ENCODE assay signal across 9 cellular contexts in the genomic region with DNA sequence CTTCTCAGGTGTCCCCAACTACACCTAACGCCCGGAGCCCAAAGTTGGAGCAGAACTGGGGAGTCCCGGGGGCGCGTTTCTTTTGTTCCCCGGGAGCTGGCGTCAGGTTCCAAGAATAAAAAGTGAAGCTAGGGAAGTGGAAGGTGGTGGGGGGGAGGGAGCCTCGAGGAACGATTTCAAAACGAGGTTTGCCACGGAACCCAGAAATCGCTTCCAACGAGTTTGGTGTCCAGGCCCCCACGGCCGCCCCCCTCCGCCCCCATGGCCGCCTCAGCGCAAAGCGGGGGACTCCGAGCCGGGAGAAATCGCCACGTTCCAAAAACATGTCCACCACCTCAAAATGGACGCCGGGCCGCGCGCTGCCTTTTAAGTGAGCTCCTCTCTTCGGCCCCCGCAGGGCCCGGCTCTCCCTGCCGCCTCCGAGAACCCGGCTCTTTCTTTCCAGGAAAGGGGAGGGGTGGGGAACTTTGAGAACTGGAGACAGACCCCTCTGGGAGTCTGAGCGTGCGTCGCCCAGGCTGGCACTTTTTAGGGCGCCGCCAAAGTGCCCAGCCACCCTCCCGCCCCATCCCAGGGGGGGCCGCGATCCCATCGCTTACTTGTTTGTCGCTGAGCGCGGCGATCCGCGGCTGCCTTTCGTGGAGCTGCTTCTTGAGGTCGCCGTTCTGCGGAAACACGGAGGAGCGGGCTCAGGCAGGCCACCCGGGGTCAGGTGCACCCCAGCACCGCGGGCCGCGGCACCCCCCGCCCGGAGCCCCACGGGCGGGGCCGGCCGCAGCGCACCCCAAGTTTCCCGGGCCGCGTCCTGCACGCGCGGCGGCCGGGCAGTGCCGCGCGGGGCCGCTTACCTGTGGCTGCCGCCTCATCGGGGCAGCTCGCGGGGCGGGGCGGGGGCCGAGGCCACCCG. TPM values are rescaled to one million over a fixed set of nuclear protein-coding genes. Genes with fewer than 3 reads are reported as not detected.
DNase-seq lines count a peak whose midpoint lies in the region; ATAC-seq, FAIRE-seq and TF ChIP-seq lines count a peak whose summit lies in the region.
"Had no signal": no experiment of that assay in that cellular context is flagged by ENCODE, and none has a peak within 500 bp of the region (broad histone marks: within the 10 kb centered on the region; RNA-seq: fewer than 3 reads in every experiment).

No MANE protein-coding gene starts in this region.

- POLR2A ChIA-PET in K562 (lab: Yijun Ruan, JAX) = interaction anchor here (0.7 kb wide), 1 partner anchor 217 kb away, joined by 3 read pairs; no protein-coding TSS in a partner anchor

- H3K27me3 ChIP-seq in K562 (ENCODE audit: control insufficient read depth in 2 of 2, insufficient read depth in 2 of 2, low read length in 2 of 2) = peaks cover 5 to 23% of the 10 kb centered on the region in 2 experiments; a peak in 3 of 5 replicates

- no peak overlapping the region for H3K9ac ChIP-seq in K562 (ENCODE audit: insufficient read depth in 1 of 2, low read depth in 2 of 2, low read length in 2 of 2)

- 8% methylated on average over 10 of the region's 87 CpGs for WGBS in K562 (ENCODE audit: insufficient coverage, low coverage, missing lambda C conversion rate)

- in situ Hi-C loops in K562 (cut with MboI) = no loop called here

- intact Hi-C loops in K562 (cut with micrococcal nuclease) = no loop called here

- no peaks in the 10 kb centered on the region for H3K36me3 ChIP-seq in K562 (ENCODE audit: control insufficient read depth, insufficient read depth, low read length)

- no peak overlapping the region for H3K4me3 ChIP-seq in K562

- BruUV-seq in K562 (replicated peaks; lab: Mats Ljungman, UMichigan) = no TSS peak

- CTCF ChIA-PET in K562 (lab: Yijun Ruan, JAX; ENCODE audit: low intra/inter-chr PET ratio) = no interaction called here

- no peak overlapping the region for H3K27ac ChIP-seq in K562 (ENCODE audit: extremely low read depth, low read depth, low read length)

- peaks cover 0 to 20% of the 10 kb centered on the region in 2 experiments; a peak in 2 of 5 replicates for H3K4me1 ChIP-seq in K562 (replicated peaks in 1 of 2; ENCODE audit: control insufficient read depth in 2 of 2, insufficient read depth in 2 of 2, low read length in 2 of 2)

- TF ChIP-seq EP300 in K562 (IDR thresholded peaks at IDR 0.05; ENCODE audit: low read length) = no peak

- H2AFZ ChIP-seq in K562 (ENCODE audit: low read depth, low read length) = no peak overlapping the region

- H3K4me2 ChIP-seq in K562 (ENCODE audit: insufficient read depth, low read length) = no peak overlapping the region

- DNase-seq in stimulated activated CD4-positive, alpha-beta T cell treated with anti-CD3 and anti-CD28 coated beads, Interleukin-15, amount 100 ng/mL, for 24 hours = peak; percentile 25
- no peak for DNase-seq in stimulated activated CD4-positive, alpha-beta T cell treated with anti-CD3 and anti-CD28 coated beads, Interleukin-1b, Interleukin-23, amount 100 ng/mL, for 48 hours
- DNase-seq in K562 (ENCODE audit: extremely low read depth in 1 of 4, low spot score in 3 of 4) (peak; percentile 16 to 28 (median 24)), midbrain (lab: John Stamatoyannopoulos, UW) (peak; percentile 40), activated gamma-delta T cell treated with Interleukin-2 at 50 U/mL for 16 hours (no peak), T1000 (lab: John Stamatoyannopoulos, UW) (no peak), mucosa of gallbladder (ENCODE audit: low spot score) (no peak)

- no peaks in the 10 kb centered on the region for H3K9me1 ChIP-seq in K562 (ENCODE audit: control insufficient read depth, insufficient read depth, low read length)

- H4K20me1 ChIP-seq in K562 (replicated peaks; ENCODE audit: control insufficient read depth, insufficient read depth, low read length) = no peaks in the 10 kb centered on the region

- FAIRE-seq in K562 (lab: Jason Lieb, UNC) = no peak

- no peak for ATAC-seq in K562
- ATAC-seq in HG03097 (IDR thresholded peaks at IDR 0.05; ENCODE audit: low FRiP score, unreplicated experiment) = no peak

- H3K9me3 ChIP-seq in K562 (replicated peaks; ENCODE audit: control insufficient read depth, insufficient read depth, low read depth, low read length) = no peaks in the 10 kb centered on the region

- no peak for TF ChIP-seq RAD21 in K562 (CRISPR knock-in tag; conservative IDR thresholded peaks at IDR 0.05 in 1 of 2, IDR thresholded peaks at IDR 0.05 in 1 of 2)

- H3K79me2 ChIP-seq in K562 (ENCODE audit: control insufficient read depth, insufficient read depth, low read length) = no peaks in the 10 kb centered on the region

- no peak for TF ChIP-seq POLR2A in K562 (conservative IDR thresholded peaks at IDR 0.05)

- no peak for TF ChIP-seq CTCF in K562 (IDR thresholded peaks at IDR 0.05 in 2 of 3, conservative IDR thresholded peaks at IDR 0.05 in 1 of 3; ENCODE audit: insufficient read depth in 2 of 3, low read depth in 1 of 3, low read length in 3 of 3)

TF ChIP-seq in K562, 482 proteins besides CTCF, POLR2A, EP300 and RAD21:
- TF ChIP-seq YY1 (IDR thresholded peaks at IDR 0.05; ENCODE audit: borderline replicate concordance in 1 of 3, control insufficient read depth in 1 of 3, extremely low read depth in 1 of 3, insufficient read depth in 3 of 3, insufficient read length in 1 of 3, insufficient replicate concordance in 2 of 3, low read depth in 1 of 3, low read length in 2 of 3) (peak in 1 of 3 experiments; percentile 68), EGR1 (conservative IDR thresholded peaks at IDR 0.05) (0 out of 2 replicates have a peak, but pooled peaks have one; percentile 14), NR2C1 (IDR thresholded peaks at IDR 0.05) (no peak), NR2C1 (tag; IDR thresholded peaks at IDR 0.05) (no peak), MCM3 (IDR thresholded peaks at IDR 0.05) (no peak), CAMTA2 (CRISPR knock-in tag; conservative IDR thresholded peaks at IDR 0.05) (no peak), HNRNPLL (IDR thresholded peaks at IDR 0.05; ENCODE audit: low read depth, low read length, poor library complexity, severe bottlenecking) (no peak), MIER1 (IDR thresholded peaks at IDR 0.05; ENCODE audit: low read depth) (0 out of 2 replicates have a peak, but pooled peaks have one; percentile 51)

RNA-seq across cellular contexts. Expression of a gene that starts 1.6 kb away (rescaled TPM):
- total RNA-seq in K562 (2011; cell fraction: chromatin; rRNA removed; ENCODE audit: low replicate concordance) = 0.62 TPM in 1 of 2 replicates, not detected in the other
- total RNA-seq in K562 (2011; cell fraction: nucleolus; rRNA removed) = 0.13 and 0.33 TPM in 2 replicates
- not detected in 2 replicates for total RNA-seq in K562 (2011; cell fraction: nucleoplasm; rRNA removed)
- total RNA-seq in K562 (2014; rRNA removed) = not detected in 2 replicates
- not detected in 2 replicates for total RNA-seq in K562 (2014; rRNA removed; fragmentation: Illumina TruSeq; extraction: Trizol)
- total RNA-seq in K562 (2015; rRNA removed; fragmentation: Illumina TruSeq; extraction: Trizol) = not detected in 2 replicates
- total RNA-seq in K562 (2021) = 0.22 TPM in 1 of 2 replicates, not detected in the other
- not detected in 2 replicates for polyA plus RNA-seq in K562 (2011; rRNA removed)
- not detected in 2 replicates for polyA plus RNA-seq in K562 (2011; cell fraction: cytosol; rRNA removed)
- 0.21 TPM in 1 of 2 replicates, not detected in the other for polyA plus RNA-seq in K562 (2011; cell fraction: nucleus; rRNA removed)
- not detected in 2 replicates for polyA plus RNA-seq in K562 (2012)
- not detected in 2 replicates for polyA plus RNA-seq in K562 (2014; fragmentation: Illumina TruSeq; extraction: Trizol)
- polyA plus RNA-seq in K562 (2014; fragmentation: Nextera tagmentation; extraction: Ambion mirVana) = not detected
- 0.04 TPM in 1 of 2 replicates, not detected in the other for polyA plus RNA-seq in K562 (2014; rRNA removed)
- not detected in 2 replicates for polyA minus RNA-seq in K562 (2011; rRNA and poly(A)+ RNA removed)
- not detected in 2 replicates for polyA minus RNA-seq in K562 (2011; cell fraction: cytosol; rRNA and poly(A)+ RNA removed)
- polyA minus RNA-seq in K562 (2011; cell fraction: nucleus; rRNA and poly(A)+ RNA removed) = not detected in 2 replicates
- 0.63 TPM for total RNA-seq in mucosa of gallbladder
- total RNA-seq: T-helper 2 cell treated with Interferon-gamma antibody and Interleukin-4, amounts not matched to agents 100 ng/mL and 5 ng/mL, for 36 hours had no signal

Comparison
In these comparisons a context has a peak if more than half of its experiments do, and no peak if none do; other contexts are left out.
1. DNase-seq: peak in stimulated activated CD4-positive, alpha-beta T cell treated with anti-CD3 and anti-CD28 coated beads, Interleukin-15, amount 100 ng/mL, for 24 hours (single experiment), K562 (4 of 4) and midbrain (single experiment); none in stimulated activated CD4-positive, alpha-beta T cell treated with anti-CD3 and anti-CD28 coated beads, Interleukin-1b, Interleukin-23, amount 100 ng/mL, for 48 hours (single experiment), activated gamma-delta T cell treated with Interleukin-2 at 50 U/mL for 16 hours (single experiment), T1000 (single experiment) and mucosa of gallbladder (single experiment).